In the genomic region with DNA sequence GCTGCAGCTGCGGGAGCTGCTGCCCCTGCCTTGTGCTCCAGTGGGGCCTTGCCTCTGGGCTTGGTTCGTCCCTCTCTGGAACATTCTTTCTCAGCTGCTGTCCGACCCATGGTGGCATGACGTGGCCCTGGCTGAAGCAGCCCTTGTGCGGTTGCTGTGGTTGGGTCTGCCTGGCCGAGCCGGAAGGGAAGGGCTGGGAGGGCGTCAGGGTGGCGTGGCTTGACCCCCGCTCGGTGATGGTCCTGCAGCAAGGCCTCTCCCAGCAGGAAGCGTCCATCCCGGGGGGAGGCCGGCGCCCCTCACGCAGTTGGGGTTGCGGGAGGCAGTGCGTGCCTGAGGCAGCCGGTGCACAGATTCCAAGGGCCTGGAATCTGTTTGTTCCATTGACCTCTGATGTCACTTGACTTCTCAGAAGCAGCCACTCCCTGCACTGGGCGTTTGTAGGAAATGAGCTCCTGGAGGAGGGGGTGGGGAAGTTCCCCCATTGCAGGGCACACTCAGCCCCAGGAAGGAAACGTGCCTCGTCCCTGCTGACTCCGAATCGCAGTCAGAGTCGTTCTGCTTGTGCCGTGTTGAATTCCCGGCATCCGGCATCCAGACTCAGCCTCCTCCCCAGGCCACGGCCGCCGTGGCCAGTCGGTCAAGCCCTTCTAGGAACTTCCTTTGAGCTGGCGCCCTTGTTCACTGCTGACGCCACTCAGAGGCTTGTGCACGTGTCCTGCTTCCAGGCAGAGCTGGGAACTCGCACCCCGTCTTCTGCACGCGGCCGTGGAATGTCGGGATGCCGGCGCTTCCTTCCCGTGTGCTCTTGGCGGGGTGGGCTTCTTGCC, we compare ENCODE assay signal across 6 cellular contexts. TPM values are rescaled to one million over a fixed set of nuclear protein-coding genes. Genes with fewer than 3 reads are reported as not detected.
DNase-seq lines count a peak whose midpoint lies in the region; TF ChIP-seq lines count a peak whose summit lies in the region.

No MANE protein-coding gene starts in this region.

- H3K4me1 Mint-ChIP-seq in glutamatergic neuron (ENCODE audit: low read depth, unreplicated experiment), result no peaks in the 10 kb centered on the region

- TF ChIP-seq POLR2A in adrenal gland (IDR thresholded peaks at IDR 0.05), result no peak

- no peaks in the 10 kb centered on the region for H3K27me3 ChIP-seq in adrenal gland
- no peaks in the 10 kb centered on the region for H3K27me3 ChIP-seq in mucosa of rectum (ENCODE audit: control insufficient read depth in 2 of 2, insufficient read depth in 2 of 2, low read length in 2 of 2)

- peak overlapping the region; percentile 24 to 70 for H3K9ac ChIP-seq in mucosa of rectum (ENCODE audit: low read depth in 1 of 2, low read length in 2 of 2)

- no peak overlapping the region for H3K4me3 Mint-ChIP-seq in glutamatergic neuron (ENCODE audit: unreplicated experiment)

- no peak overlapping the region for H3K4me3 ChIP-seq in adrenal gland
- H3K4me3 ChIP-seq in mucosa of rectum (ENCODE audit: low read length in 2 of 2), result peak overlapping the region; percentile 41 to 59

- H3K9me3 ChIP-seq in adrenal gland (replicated peaks in 1 of 3) (no peaks in the 10 kb centered on the region), mucosa of rectum (ENCODE audit: control insufficient read depth in 2 of 2, low read length in 2 of 2) (no peaks in the 10 kb centered on the region)

- H3K36me3 ChIP-seq in adrenal gland (replicated peaks in 1 of 2), result no peaks in the 10 kb centered on the region
- no peaks in the 10 kb centered on the region for H3K36me3 ChIP-seq in mucosa of rectum (ENCODE audit: control insufficient read depth in 2 of 2, insufficient read depth in 2 of 2, low read length in 2 of 2)

- intact Hi-C loops in adrenal gland (cut with DNase I), result no loop called here

- H3K9me3 Mint-ChIP-seq in glutamatergic neuron (ENCODE audit: unreplicated experiment), result peaks cover 5% of the 10 kb centered on the region

- peaks cover 2% of the 10 kb centered on the region for H3K27me3 Mint-ChIP-seq in glutamatergic neuron (ENCODE audit: unreplicated experiment)

- TF ChIP-seq CTCF in adrenal gland (IDR thresholded peaks at IDR 0.05) (no peak), glutamatergic neuron (IDR thresholded peaks at IDR 0.05; ENCODE audit: partially characterized antibody, unreplicated experiment) (no peak)

- DNase-seq in ELF-1 (ENCODE audit: low read depth, low spot score) (peak; percentile 79), adrenal gland (peak in 6 of 7 donors; percentile 72 to 87 (median 78)), glutamatergic neuron (no peak), SKM-1 (lab: John Stamatoyannopoulos, UW; ENCODE audit: unreplicated experiment) (no peak)
- DNase-seq in activated CD8-positive, alpha-beta memory T cell treated with anti-CD3 and anti-CD28 coated beads, Interleukin-2, amount 50 U/mL, for 4 hours, result no peak

- peak overlapping the region; percentile 39 to 95 (median 72) for H3K27ac ChIP-seq in adrenal gland
- peak overlapping the region; percentile 83 to 85 for H3K27ac ChIP-seq in mucosa of rectum (ENCODE audit: low read depth in 2 of 2, low read length in 2 of 2)

- H3K4me1 ChIP-seq in adrenal gland (replicated peaks in 1 of 2), result peaks cover 4 to 42% of the 10 kb centered on the region in 2 donors
- peaks cover 39 to 42% of the 10 kb centered on the region in 2 donors for H3K4me1 ChIP-seq in mucosa of rectum (ENCODE audit: control insufficient read depth in 2 of 2, insufficient read depth in 2 of 2, low read length in 2 of 2)

- 51 to 84% (median 58%) methylated on average over 29 to 45 of the region's 45 CpGs for WGBS in adrenal gland, 4 donors

- H3K36me3 Mint-ChIP-seq in glutamatergic neuron (ENCODE audit: unreplicated experiment), result no peaks in the 10 kb centered on the region

- H3K27ac Mint-ChIP-seq in glutamatergic neuron (ENCODE audit: unreplicated experiment), result no peak overlapping the region

RNA-seq across cellular contexts. Expression of a gene that starts 9.7 kb away (rescaled TPM):
- total RNA-seq in adrenal gland (1 to 10 TPM in 5 of 8 donors, under 1 TPM in 1, not detected in 2; 0.78 to 6.7 (median 2.6) TPM), glutamatergic neuron (ENCODE audit: unreplicated experiment) (not detected)
- 10 to 100 TPM in 2 of 3 donors, not detected in 1; 36.1 to 43.3 TPM for polyA plus RNA-seq in adrenal gland

RNA-seq across cellular contexts. Expression of a gene that starts 21.1 kb away (rescaled TPM):
- 10 to 100 TPM; 31.7 to 63.8 (median 42.2) TPM for total RNA-seq in adrenal gland
- polyA plus RNA-seq in adrenal gland, result 10 to 100 TPM; 18.8 to 75.9 (median 52.2) TPM
- total RNA-seq in glutamatergic neuron (ENCODE audit: unreplicated experiment), result 51.9 TPM

RNA-seq across cellular contexts. Expression of a gene that starts 21.1 kb away (rescaled TPM):
- total RNA-seq in adrenal gland, result 10 to 100 TPM; 25.8 to 56.2 (median 35.3) TPM
- polyA plus RNA-seq in adrenal gland, result 100 to 1,000 TPM in 1 of 3 donors, 10 to 100 TPM in 1, 1 to 10 TPM in 1; 4.4 to 120 (median 61.7) TPM
- 41.5 TPM for total RNA-seq in glutamatergic neuron (ENCODE audit: unreplicated experiment)

RNA-seq across cellular contexts. Expression of a gene that starts 28.6 kb away (rescaled TPM):
- total RNA-seq in adrenal gland (100 to 1,000 TPM in 1 of 8 donors, 10 to 100 TPM in 7; 12.4 to 110 (median 32.1) TPM), glutamatergic neuron (ENCODE audit: unreplicated experiment) (36.3 TPM)
- polyA plus RNA-seq in adrenal gland, result 100 to 1,000 TPM in 1 of 3 donors, 10 to 100 TPM in 1, 1 to 10 TPM in 1; 9.4 to 109 (median 70.8) TPM

RNA-seq across cellular contexts. Expression of a gene that starts 33.5 kb away (rescaled TPM):
- total RNA-seq in adrenal gland (10 to 100 TPM; 29.2 to 85.0 (median 52.1) TPM), glutamatergic neuron (ENCODE audit: unreplicated experiment) (459 TPM)
- 100 to 1,000 TPM in 1 of 3 donors, 10 to 100 TPM in 2; 34.5 to 109 (median 72.3) TPM for polyA plus RNA-seq in adrenal gland

Comparison
In these comparisons a context has a peak if more than half of its experiments do, and no peak if none do; other contexts are left out.
1. DNase-seq: peak in ELF-1 (single experiment) and adrenal gland (6 of 7); none in glutamatergic neuron (single experiment), activated CD8-positive, alpha-beta memory T cell treated with anti-CD3 and anti-CD28 coated beads, Interleukin-2, amount 50 U/mL, for 4 hours (single experiment) and SKM-1 (single experiment).
2. H3K4me3 ChIP-seq: peak in mucosa of rectum (2 of 2); none in adrenal gland (0 of 4).